ENCODE assay signal across 24 cellular contexts in genomic region chr9:133008824-133009223, GRCh38. TPM values are rescaled to one million over a fixed set of nuclear protein-coding genes. Genes with fewer than 3 reads are reported as not detected.
"Had no signal": no experiment of that assay in that cellular context is flagged by ENCODE, and none has a peak within 500 bp of the region (broad histone marks: within the 10 kb centered on the region; RNA-seq: fewer than 3 reads in every experiment).

No MANE protein-coding gene starts in this region.

- H3K9me3 ChIP-seq: body of pancreas, thoracic aorta had no signal

- H3K4me3 Mint-ChIP-seq: activated CD4-positive, alpha-beta T cell treated with anti-CD3 and anti-CD28 coated beads, Interleukin-2, amount 10 ng/mL, durations not matched to agents 24 days and 14 days; activated CD8-positive, alpha-beta T cell treated with anti-CD3 and anti-CD28 coated beads, Interleukin-2, amount 10 ng/mL, durations not matched to agents 7 days and 5 days; activated naive CD8-positive, alpha-beta T cell; central memory CD8-positive, alpha-beta T cell; naive thymus-derived CD8-positive, alpha-beta T cell; stimulated activated effector memory CD8-positive, alpha-beta T cell treated with anti-CD3 and anti-CD28 coated beads, Interleukin-12 subunit alpha, Interleukin-12 subunit beta, amount 100 ng/mL, for 72 hours; T-helper 1 cell treated with Interleukin-12 subunit alpha and Interleukin-12 subunit beta and Interleukin-4 antibody, amounts not matched to agents 30 μg/mL and 1 μg/mL, for 36 hours had no signal

- DNase-seq: activated CD4-positive, alpha-beta T cell treated with anti-CD3 and anti-CD28 coated beads, Interleukin-2, amount 10 ng/mL, durations not matched to agents 24 days and 14 days; activated CD4-positive, CD25-positive, alpha-beta regulatory T cell; activated CD8-positive, alpha-beta memory T cell treated with anti-CD3 and anti-CD28 coated beads, Interleukin-2, amount 50 U/mL, for 4 hours; activated CD8-positive, alpha-beta T cell treated with anti-CD3 and anti-CD28 coated beads, Interleukin-2, amount 10 ng/mL, durations not matched to agents 7 days and 5 days; activated T-cell treated with anti-CD3 and anti-CD28 coated beads, Interleukin-2, amount 50 U/mL, for 48 hours; amygdala; body of pancreas; cortex of kidney; effector CD4-positive, alpha-beta T cell; foreskin melanocyte; heart left ventricle; left cardiac atrium; naive thymus-derived CD8-positive, alpha-beta T cell; stimulated activated CD4-positive, alpha-beta T cell treated with anti-CD3 and anti-CD28 coated beads, Interleukin-12 subunit alpha, Interleukin-12 subunit beta, amount 100 ng/mL, for 4 hours had no signal

- H3K36me3 ChIP-seq: heart left ventricle, thoracic aorta had no signal

- H3K9ac ChIP-seq: parathyroid adenoma had no signal

- ATAC-seq: activated CD8-positive, alpha-beta T cell treated with anti-CD3 and anti-CD28 coated beads, Interleukin-2, amount 10 ng/mL, durations not matched to agents 7 days and 5 days; body of pancreas; heart left ventricle; left cardiac atrium; naive thymus-derived CD8-positive, alpha-beta T cell; stimulated activated effector memory CD8-positive, alpha-beta T cell treated with anti-CD3 and anti-CD28 coated beads, Interleukin-12 subunit alpha, Interleukin-12 subunit beta, amount 100 ng/mL, for 72 hours had no signal

- H3K4me3 ChIP-seq: body of pancreas, heart left ventricle, thoracic aorta had no signal

- H3K27me3 ChIP-seq: body of pancreas had no signal

- H3K4me1 ChIP-seq: body of pancreas, heart left ventricle, parathyroid adenoma had no signal

- H3K9me3 Mint-ChIP-seq: activated CD4-positive, alpha-beta T cell treated with anti-CD3 and anti-CD28 coated beads, Interleukin-2, amount 10 ng/mL, durations not matched to agents 24 days and 14 days; central memory CD8-positive, alpha-beta T cell; stimulated activated effector memory CD8-positive, alpha-beta T cell treated with anti-CD3 and anti-CD28 coated beads, Interleukin-12 subunit alpha, Interleukin-12 subunit beta, amount 100 ng/mL, for 72 hours; T-helper 1 cell treated with Interleukin-12 subunit alpha and Interleukin-12 subunit beta and Interleukin-4 antibody, amounts not matched to agents 30 μg/mL and 1 μg/mL, for 36 hours had no signal

- H3K27ac Mint-ChIP-seq: activated CD4-positive, alpha-beta T cell treated with anti-CD3 and anti-CD28 coated beads, Interleukin-2, amount 10 ng/mL, durations not matched to agents 24 days and 14 days; activated CD8-positive, alpha-beta T cell treated with anti-CD3 and anti-CD28 coated beads, Interleukin-2, amount 10 ng/mL, durations not matched to agents 7 days and 5 days; activated naive CD8-positive, alpha-beta T cell; naive thymus-derived CD8-positive, alpha-beta T cell; stimulated activated effector memory CD8-positive, alpha-beta T cell treated with anti-CD3 and anti-CD28 coated beads, Interleukin-12 subunit alpha, Interleukin-12 subunit beta, amount 100 ng/mL, for 72 hours; T-helper 1 cell treated with Interleukin-12 subunit alpha and Interleukin-12 subunit beta and Interleukin-4 antibody, amounts not matched to agents 30 μg/mL and 1 μg/mL, for 36 hours had no signal

- H3K4me1 Mint-ChIP-seq: activated CD4-positive, alpha-beta T cell treated with anti-CD3 and anti-CD28 coated beads, Interleukin-2, amount 10 ng/mL, durations not matched to agents 24 days and 14 days; central memory CD8-positive, alpha-beta T cell; naive thymus-derived CD8-positive, alpha-beta T cell; stimulated activated effector memory CD8-positive, alpha-beta T cell treated with anti-CD3 and anti-CD28 coated beads, Interleukin-12 subunit alpha, Interleukin-12 subunit beta, amount 100 ng/mL, for 72 hours had no signal

- H3K36me3 Mint-ChIP-seq: activated naive CD8-positive, alpha-beta T cell; stimulated activated effector memory CD8-positive, alpha-beta T cell treated with anti-CD3 and anti-CD28 coated beads, Interleukin-12 subunit alpha, Interleukin-12 subunit beta, amount 100 ng/mL, for 72 hours had no signal

- H3K27ac ChIP-seq: body of pancreas, heart left ventricle, parathyroid adenoma, thoracic aorta had no signal

RNA-seq across cellular contexts. Expression of gene GFI1B, which starts 30.3 kb away (rescaled TPM):
- total RNA-seq: activated CD4-positive, alpha-beta T cell treated with anti-CD3 and anti-CD28 coated beads, Interleukin-2, amount 10 ng/mL, durations not matched to agents 24 days and 14 days; activated CD8-positive, alpha-beta T cell treated with anti-CD3 and anti-CD28 coated beads, Interleukin-2, amount 10 ng/mL, durations not matched to agents 7 days and 5 days; body of pancreas; endothelial cell of umbilical vein; lung microvascular endothelial cell; renal cortical epithelial cell; thoracic aorta; ureter had no signal

RNA-seq across cellular contexts. Expression of gene CEL, which starts 53.0 kb away (rescaled TPM):
- polyA plus RNA-seq: naive thymus-derived CD8-positive, alpha-beta T cell had no signal
